ENCODE assay signal across 1 cellular context in genomic region chr1:178953034-178953433, GRCh38.
TF ChIP-seq lines count a peak whose summit lies in the region.

No MANE protein-coding gene starts in this region.

TF ChIP-seq in HepG2, 621 proteins besides CTCF, POLR2A, EP300 and RAD21:
- TF ChIP-seq HIVEP1 (CRISPR knock-in tag; IDR thresholded peaks at IDR 0.05) (no peak), BCL3 (CRISPR knock-in tag; IDR thresholded peaks at IDR 0.05) (no peak), ZNF121 (CRISPR knock-in tag; IDR thresholded peaks at IDR 0.05) (no peak), FLYWCH1 (CRISPR knock-in tag; IDR thresholded peaks at IDR 0.05) (no peak), ZNF431 (CRISPR knock-in tag; IDR thresholded peaks at IDR 0.05; ENCODE audit: borderline replicate concordance, low read depth) (no peak), ZNF34 (CRISPR knock-in tag; IDR thresholded peaks at IDR 0.05; ENCODE audit: borderline replicate concordance) (no peak), AHDC1 (CRISPR knock-in tag; IDR thresholded peaks at IDR 0.05; ENCODE audit: borderline replicate concordance) (no peak), ZNF10 (CRISPR knock-in tag; IDR thresholded peaks at IDR 0.05; ENCODE audit: borderline replicate concordance, low read depth) (no peak), ZNF563 (CRISPR knock-in tag; IDR thresholded peaks at IDR 0.05) (no peak), HBP1 (CRISPR knock-in tag; IDR thresholded peaks at IDR 0.05; ENCODE audit: low read depth) (no peak), ZSCAN21 (CRISPR knock-in tag; IDR thresholded peaks at IDR 0.05; ENCODE audit: borderline replicate concordance) (no peak), GATAD1 (CRISPR knock-in tag; IDR thresholded peaks at IDR 0.05) (no peak), MTF2 (CRISPR knock-in tag; IDR thresholded peaks at IDR 0.05; ENCODE audit: borderline replicate concordance) (no peak), FOXC1 (CRISPR knock-in tag; IDR thresholded peaks at IDR 0.05; ENCODE audit: borderline replicate concordance) (no peak), ASH2L (IDR thresholded peaks at IDR 0.05; ENCODE audit: insufficient read length, low read depth, low read length) (no peak)
TF ChIP-seq in HepG2: peak in this region for 0.
